In the genomic region with DNA sequence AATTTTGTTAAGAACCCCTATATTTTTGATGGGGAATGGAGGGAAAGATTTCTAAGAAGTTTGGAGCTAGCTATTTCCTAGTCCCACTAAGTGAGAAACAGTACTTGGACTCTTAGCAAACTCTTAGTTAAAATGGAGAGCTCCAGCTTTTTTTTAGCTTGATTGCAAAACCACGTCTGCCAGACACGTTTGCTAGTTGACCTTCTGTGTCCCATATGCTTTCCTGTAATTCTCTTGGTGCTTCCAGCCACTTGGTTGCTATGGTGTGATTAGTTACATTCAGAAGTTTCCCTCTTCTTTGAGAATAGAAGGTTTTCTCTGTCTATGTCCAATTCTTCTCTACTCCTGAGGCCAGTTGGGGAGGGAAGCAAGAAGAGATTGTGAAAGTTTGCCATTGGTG, we compare ENCODE assay signal across 20 cellular contexts.
DNase-seq lines count a peak whose midpoint lies in the region; ATAC-seq, FAIRE-seq and TF ChIP-seq lines count a peak whose summit lies in the region.
"Had no signal": no experiment of that assay in that cellular context is flagged by ENCODE, and none has a peak within 500 bp of the region (broad histone marks: within the 10 kb centered on the region; RNA-seq: fewer than 3 reads in every experiment).

No MANE protein-coding gene starts in this region.

- H3K4me2 ChIP-seq in keratinocyte (ENCODE audit: control insufficient read depth, extremely low read depth, insufficient read depth, low read depth, low read length), result peak overlapping the region; percentile 10
- H3K4me2 ChIP-seq: A549, GM23338 had no signal

- no peak overlapping the region for H3K4me3 ChIP-seq in adipocyte (ENCODE audit: low read length)
- H3K4me3 ChIP-seq in fibroblast of mammary gland (ENCODE audit: control insufficient read depth, low read depth, low read length), result no peak overlapping the region
- no peak overlapping the region for H3K4me3 ChIP-seq in keratinocyte (ENCODE audit: control insufficient read depth in 2 of 3, extremely low read depth in 1 of 3, insufficient read depth in 2 of 3, low read depth in 1 of 3, low read length in 3 of 3)
- H3K4me3 ChIP-seq: A549, GM23338, K562 had no signal

- no peaks in the 10 kb centered on the region for H3K4me1 ChIP-seq in adipocyte (ENCODE audit: control insufficient read depth, insufficient read depth, low read length)
- H3K4me1 ChIP-seq in keratinocyte (ENCODE audit: control insufficient read depth, extremely low read depth, insufficient read depth, low read length), result peaks cover 6% of the 10 kb centered on the region
- H3K4me1 ChIP-seq: A549 had no signal

- H3K9me3 ChIP-seq in adipocyte (ENCODE audit: control insufficient read depth, low read length), result no peaks in the 10 kb centered on the region
- H3K9me3 ChIP-seq in keratinocyte (ENCODE audit: control insufficient read depth, low read depth, low read length), result no peaks in the 10 kb centered on the region
- H3K9me3 ChIP-seq: A549 had no signal

- H4K20me1 ChIP-seq in keratinocyte (ENCODE audit: control insufficient read depth, extremely low read depth, insufficient read depth, low read length), result no peaks in the 10 kb centered on the region

- no peak for TF ChIP-seq CTCF in fibroblast of mammary gland (conservative IDR thresholded peaks at IDR 0.05; ENCODE audit: control insufficient read depth, insufficient read depth, low read depth, low read length)
- no peak for TF ChIP-seq CTCF in keratinocyte (optimal IDR thresholded peaks at IDR 0.05 in 1 of 3, IDR thresholded peaks at IDR 0.05 in 1 of 3, conservative IDR thresholded peaks at IDR 0.05 in 1 of 3; ENCODE audit: extremely low read depth in 1 of 3, insufficient read depth in 2 of 3, low read length in 3 of 3)

- dilution Hi-C loops in keratinocyte (cut with MboI; ENCODE audit: extremely low pct_ligation_motif_present, low sequenced_read_pairs), result no loop called here

- H3K9me1 ChIP-seq in keratinocyte (ENCODE audit: control insufficient read depth, extremely low read depth, insufficient read depth, low read length), result no peaks in the 10 kb centered on the region

- H3K27me3 ChIP-seq in adipocyte (replicated peaks; ENCODE audit: control insufficient read depth, insufficient read depth, low read length), result no peaks in the 10 kb centered on the region
- no peaks in the 10 kb centered on the region for H3K27me3 ChIP-seq in keratinocyte (ENCODE audit: control insufficient read depth, extremely low read depth, insufficient read depth, low read length)

- H3K36me3 ChIP-seq in adipocyte (ENCODE audit: control insufficient read depth, insufficient read depth, low read length, severe bottlenecking), result no peaks in the 10 kb centered on the region
- H3K36me3 ChIP-seq in keratinocyte (ENCODE audit: control insufficient read depth in 2 of 2, extremely low read depth in 1 of 2, insufficient read depth in 2 of 2, low read length in 2 of 2), result no peaks in the 10 kb centered on the region

- no peaks in the 10 kb centered on the region for H3K79me2 ChIP-seq in keratinocyte (ENCODE audit: control insufficient read depth, insufficient read depth, low read length)

- DNase-seq in GM03348 (ENCODE audit: low spot score), result peak; percentile 25
- peak; percentile 34 for DNase-seq in adipocyte (ENCODE audit: low read depth)
- DNase-seq in fibroblast of mammary gland (ENCODE audit: low read depth), result peak; percentile 1
- no peak for DNase-seq in keratinocyte (ENCODE audit: low read depth, low spot score)
- DNase-seq in kidney glomerular epithelial cell (lab: John Stamatoyannopoulos, UW), result no peak
- no peak for DNase-seq in NCI-H2081 (lab: John Stamatoyannopoulos, UW)
- DNase-seq: C1 segment of cervical spinal cord; CD8-positive, alpha-beta memory T cell; NCI-H1105; NCI-H510A; NCI-H774; OCI-M1; SHP77 had no signal

- ATAC-seq in HG03139 (IDR thresholded peaks at IDR 0.05; ENCODE audit: unreplicated experiment), result no peak
- ATAC-seq in HG03520 (IDR thresholded peaks at IDR 0.05; ENCODE audit: unreplicated experiment), result no peak
- ATAC-seq: A549, K562, SK-N-SH treated with all-trans-retinoic acid at 6 μM for 48 hours had no signal

- H3K9ac ChIP-seq in adipocyte (ENCODE audit: low read length) (no peak overlapping the region), keratinocyte (ENCODE audit: control insufficient read depth, extremely low read depth, insufficient read depth, low read length) (no peak overlapping the region)

- no peak overlapping the region for H3K27ac ChIP-seq in keratinocyte (ENCODE audit: control insufficient read depth, insufficient read depth, low read length)
- H3K27ac ChIP-seq: A549 had no signal

- no peak for FAIRE-seq in keratinocyte (lab: Jason Lieb, UNC)
- FAIRE-seq: A549, D721Med, K562 had no signal

- peak overlapping the region; percentile 18 for H2AFZ ChIP-seq in keratinocyte (ENCODE audit: control insufficient read depth, low read length)
- H2AFZ ChIP-seq: GM23338 had no signal

Comparison
In these comparisons a context has a peak if more than half of its experiments do, and no peak if none do; other contexts are left out.
1. DNase-seq: peak in GM03348 (single experiment), adipocyte (single experiment) and fibroblast of mammary gland (single experiment); none in keratinocyte (single experiment), kidney glomerular epithelial cell (single experiment) and NCI-H2081 (0 of 2).